8 cellular contexts compared by ENCODE assay signal in genomic region chr17:63702223-63702577, GRCh38. TPM values are rescaled to one million over a fixed set of nuclear protein-coding genes. Genes with fewer than 3 reads are reported as not detected.
A peak's percentile ranks its signal among the peaks of the same experiment; 100 is the strongest.
DNase-seq lines count a peak whose midpoint lies in the region; ATAC-seq, FAIRE-seq and TF ChIP-seq lines count a peak whose summit lies in the region.

No MANE protein-coding gene starts in this region.

- no peak for TF ChIP-seq CTCF in brain (conservative IDR thresholded peaks at IDR 0.05)

- no peak overlapping the region for H4K8ac ChIP-seq in trophoblast cell (ENCODE audit: low read depth, low read length)

- no peak overlapping the region for H4K12ac ChIP-seq in trophoblast cell (ENCODE audit: low read depth, low read length)

- no peaks in the 10 kb centered on the region for H3K27me3 ChIP-seq in trophoblast cell (ENCODE audit: insufficient read depth, low read length)

- no peak overlapping the region for H4K91ac ChIP-seq in trophoblast cell (ENCODE audit: low read depth, low read length)

- H2BK12ac ChIP-seq in trophoblast cell (ENCODE audit: low read length), result no peak overlapping the region

- peak overlapping the region in 3 of 5 experiments; percentile 16 to 84 (median 46) for H3K27ac Mint-ChIP-seq in brain

- no peak overlapping the region for H3K23ac ChIP-seq in trophoblast cell (ENCODE audit: low read length)

- H3K4me3 ChIP-seq in trophoblast cell (ENCODE audit: low read depth, low read length), result no peak overlapping the region

- H3K36me3 ChIP-seq in trophoblast cell (ENCODE audit: control insufficient read depth in 1 of 2, insufficient read depth in 2 of 2, low read length in 2 of 2), result peaks cover 15 to 26% of the 10 kb centered on the region in 2 experiments

- H3K4me2 ChIP-seq in trophoblast cell (ENCODE audit: low read length), result no peak overlapping the region

- H2AK5ac ChIP-seq in trophoblast cell (ENCODE audit: low read length), result no peak overlapping the region

- peaks cover 6% of the 10 kb centered on the region for H3K79me1 ChIP-seq in trophoblast cell (ENCODE audit: low read length)

- no peak overlapping the region for H3K9ac ChIP-seq in trophoblast cell (ENCODE audit: low read length)

- H3K4ac ChIP-seq in trophoblast cell (ENCODE audit: low read depth, low read length), result no peak overlapping the region

- H3K18ac ChIP-seq in trophoblast cell (ENCODE audit: low read length), result no peak overlapping the region

- no peaks in the 10 kb centered on the region for H3K9me3 Mint-ChIP-seq in brain

- no peak overlapping the region for H3K27ac ChIP-seq in trophoblast cell (ENCODE audit: low read depth, low read length)

- no peaks in the 10 kb centered on the region for H3K27me3 Mint-ChIP-seq in brain

- WGBS in trophoblast cell (ENCODE audit: extremely low coverage, insufficient coverage, insufficient read length), result no CpG with 5 or more reads among the region's 5 CpGs

- H2AFZ ChIP-seq in trophoblast cell (ENCODE audit: insufficient read depth, low read length, poor library complexity), result no peak overlapping the region

- peak; percentile 86 for FAIRE-seq in GM18507 (lab: Jason Lieb, UNC)
- no peak for FAIRE-seq in GM12891 (lab: Jason Lieb, UNC)

- ATAC-seq in HG03025 (IDR thresholded peaks at IDR 0.05; ENCODE audit: low FRiP score, unreplicated experiment), result no peak
- no peak for ATAC-seq in GM21723 (IDR thresholded peaks at IDR 0.05; ENCODE audit: unreplicated experiment)

- DNase-seq in GM18507 (ENCODE audit: extremely low spot score, insufficient read length, low read depth) (no peak), T follicular helper cell (ENCODE audit: low read depth) (peak; percentile 33), GM12891 (ENCODE audit: insufficient read length, low spot score) (no peak), trophoblast cell (no peak)
- peak; percentile 59 for DNase-seq in stimulated activated CD4-positive, alpha-beta T cell treated with anti-CD3 and anti-CD28 coated beads, Interleukin-4, amount 100 ng/mL, for 24 hours

- H2BK5ac ChIP-seq in trophoblast cell (ENCODE audit: low read depth, low read length, poor library complexity), result no peak overlapping the region

- H3K4me1 ChIP-seq in trophoblast cell (ENCODE audit: control insufficient read depth in 1 of 2, insufficient read depth in 2 of 2, low read length in 2 of 2), result peaks cover 9 to 16% of the 10 kb centered on the region in 2 experiments

- peaks cover 4% of the 10 kb centered on the region for H3K79me2 ChIP-seq in trophoblast cell (ENCODE audit: control insufficient read depth, insufficient read depth, low read length, poor library complexity)

- peaks cover 37% of the 10 kb centered on the region for H3K4me1 Mint-ChIP-seq in brain

- peaks cover 22% of the 10 kb centered on the region for H3K36me3 Mint-ChIP-seq in brain

- H3K14ac ChIP-seq in trophoblast cell (ENCODE audit: low read length), result no peak overlapping the region

- peaks cover 2% of the 10 kb centered on the region for H3K9me3 ChIP-seq in trophoblast cell (ENCODE audit: insufficient read depth, low read depth, low read length)

- peak overlapping the region; percentile 32 to 72 (median 52) for H3K4me3 Mint-ChIP-seq in brain

- H2BK120ac ChIP-seq in trophoblast cell (ENCODE audit: insufficient read depth, low read length, poor library complexity), result no peak overlapping the region

- no peak for TF ChIP-seq POLR2A in GM12891 (IDR thresholded peaks at IDR 0.05; ENCODE audit: low read depth, low read length)

TF ChIP-seq in GM12891, 5 proteins besides CTCF, POLR2A, EP300 and RAD21:
- TF ChIP-seq PAX5 (IDR thresholded peaks at IDR 0.05; ENCODE audit: insufficient read depth, low read length, severe bottlenecking) (no peak), TAF1 (IDR thresholded peaks at IDR 0.05; ENCODE audit: low read depth, low read length) (no peak), SPI1 (IDR thresholded peaks at IDR 0.05; ENCODE audit: low read depth, low read length) (no peak), POU2F2 (IDR thresholded peaks at IDR 0.05; ENCODE audit: low read depth, low read length) (no peak)

RNA-seq across cellular contexts. Expression of gene LIMD2, which starts 2.3 kb away (rescaled TPM):
- polyA plus RNA-seq in brain (ENCODE audit: insufficient read depth, low read depth, low replicate concordance), result 71.4 TPM
- polyA plus RNA-seq in GM12891 (2012; ENCODE audit: low read depth, missing spikeins), result 184 TPM
- 25.4 TPM in 2 replicates for polyA plus RNA-seq in trophoblast cell (2013)

RNA-seq across cellular contexts. Expression of gene STRADA, which starts 39.4 kb away (rescaled TPM):
- 51.6 TPM for polyA plus RNA-seq in brain (ENCODE audit: insufficient read depth, low read depth, low replicate concordance)
- polyA plus RNA-seq in GM12891 (2012; ENCODE audit: low read depth, missing spikeins), result 39.0 TPM
- polyA plus RNA-seq in trophoblast cell (2013), result 13.0 and 13.1 TPM in 2 replicates

Comparison
In these comparisons a context has a peak if more than half of its experiments do, and no peak if none do; other contexts are left out.
1. DNase-seq: peak in T follicular helper cell (single experiment) and stimulated activated CD4-positive, alpha-beta T cell treated with anti-CD3 and anti-CD28 coated beads, Interleukin-4, amount 100 ng/mL, for 24 hours (single experiment); none in GM18507 (single experiment), GM12891 (single experiment) and trophoblast cell (0 of 2).